ENCODE assay signal across 8 cellular contexts in the genomic region with DNA sequence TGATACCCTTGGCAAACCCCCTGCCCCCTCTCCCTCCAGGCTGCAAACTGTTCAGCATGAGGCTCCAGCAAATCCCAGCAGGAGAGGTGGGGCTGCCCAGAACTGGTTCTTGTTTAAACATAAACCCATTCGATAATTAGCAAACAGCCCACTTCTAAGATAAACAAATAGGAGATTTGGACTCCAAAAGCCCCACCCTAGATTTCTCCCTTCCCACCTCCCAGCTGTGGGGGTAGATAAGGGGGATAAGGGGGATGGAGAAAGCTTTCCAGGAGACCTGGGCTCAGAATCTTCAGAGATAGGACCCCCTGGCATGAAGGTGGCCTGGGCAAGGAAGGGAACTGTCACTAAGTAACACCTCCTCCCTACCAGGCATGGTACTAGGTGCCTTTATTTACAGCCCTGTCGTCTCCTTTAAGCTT. TPM values are rescaled to one million over a fixed set of nuclear protein-coding genes. Genes with fewer than 3 reads are reported as not detected.
DNase-seq lines count a peak whose midpoint lies in the region; ATAC-seq, FAIRE-seq and TF ChIP-seq lines count a peak whose summit lies in the region.

No MANE protein-coding gene starts in this region.

- H3K18ac ChIP-seq in mesenchymal stem cell (ENCODE audit: low read depth in 1 of 2, low read length in 2 of 2): peak overlapping the region; percentile 77 to 94

- H3K9ac ChIP-seq in mesenchymal stem cell (ENCODE audit: low read length): peak overlapping the region; percentile 89

- peak overlapping the region in 1 of 12 donors; percentile 70 for H3K4me3 ChIP-seq in heart left ventricle
- no peak overlapping the region for H3K4me3 ChIP-seq in body of pancreas
- peak overlapping the region in 1 of 2 experiments; percentile 81 for H3K4me3 ChIP-seq in mesenchymal stem cell (ENCODE audit: insufficient read depth in 1 of 2, low read depth in 1 of 2, low read length in 2 of 2)
- H3K4me3 ChIP-seq in urinary bladder (ENCODE audit: low read depth, low read length): no peak overlapping the region

- H2BK12ac ChIP-seq in mesenchymal stem cell (ENCODE audit: low read length in 2 of 2): peak overlapping the region; percentile 78 to 94

- peak overlapping the region in 1 of 2 experiments; percentile 2 for H3K14ac ChIP-seq in mesenchymal stem cell (ENCODE audit: low read length in 2 of 2)

- H4K8ac ChIP-seq in mesenchymal stem cell (ENCODE audit: low read length): peak overlapping the region; percentile 48

- H3K27ac ChIP-seq in heart left ventricle (peak overlapping the region; percentile 84 to 97 (median 95)), body of pancreas (peak overlapping the region; percentile 91 to 99 (median 98)), mesenchymal stem cell (ENCODE audit: low read length, poor library complexity, severe bottlenecking) (peak overlapping the region; percentile 92), urinary bladder (ENCODE audit: low read depth) (peak overlapping the region; percentile 95)

- peak overlapping the region in 1 of 2 experiments; percentile 14 for H3K23ac ChIP-seq in mesenchymal stem cell (ENCODE audit: low read length in 2 of 2)

- intact Hi-C loops in heart left ventricle (cut with DNase I): loop anchor here in 3 of 10 donors (2.0 to 10.0 kb wide), 3 partner anchors 15 to 451 kb away; partner anchors contain the start of genes DBNDD2 (in 1 of the 3), DNTTIP1 (in 1 of the 3) and WFDC3 (in 1 of the 3)
- intact Hi-C loops in Right ventricle myocardium inferior (cut with DNase I): loop anchor here (5.0 kb wide), 1 partner anchor 64 kb away; the partner anchor contains the start of gene DBNDD2
- intact Hi-C loops in body of pancreas (cut with DNase I): no loop called here

- no peak overlapping the region for H2AFZ ChIP-seq in mesenchymal stem cell (ENCODE audit: low read depth, low read length)

- H2BK120ac ChIP-seq in mesenchymal stem cell (ENCODE audit: low read depth, low read length): peak overlapping the region; percentile 69

- ATAC-seq in heart left ventricle: no peak
- no peak for ATAC-seq in Right ventricle myocardium inferior
- ATAC-seq in body of pancreas: peak; percentile 43
- no peak for ATAC-seq in HG02981 (IDR thresholded peaks at IDR 0.05; ENCODE audit: unreplicated experiment)

- H3K9me3 ChIP-seq in heart left ventricle (no peaks in the 10 kb centered on the region), body of pancreas (no peaks in the 10 kb centered on the region), mesenchymal stem cell (ENCODE audit: control insufficient read depth, low read length) (no peaks in the 10 kb centered on the region)

- H3K36me3 ChIP-seq in heart left ventricle (no peaks in the 10 kb centered on the region), body of pancreas (replicated peaks in 1 of 2; ENCODE audit: insufficient read depth in 1 of 2, low read depth in 2 of 2) (no peaks in the 10 kb centered on the region), mesenchymal stem cell (ENCODE audit: control insufficient read depth in 1 of 2, insufficient read depth in 2 of 2, low read depth in 1 of 2, low read length in 2 of 2) (peaks cover 22% of the 10 kb centered on the region in 2 experiments), urinary bladder (ENCODE audit: insufficient read depth) (no peaks in the 10 kb centered on the region)

- TF ChIP-seq POLR2A in heart left ventricle (IDR thresholded peaks at IDR 0.05) (no peak), body of pancreas (IDR thresholded peaks at IDR 0.05) (no peak)

- no peaks in the 10 kb centered on the region for H3K79me1 ChIP-seq in mesenchymal stem cell (replicated peaks; ENCODE audit: low read length, poor library complexity, severe bottlenecking)

- peak overlapping the region; percentile 77 for H4K91ac ChIP-seq in mesenchymal stem cell (ENCODE audit: low read length)

- DNase-seq in heart left ventricle (no peak), Right ventricle myocardium inferior (ENCODE audit: missing footprints) (no peak), body of pancreas (peak; percentile 78 to 90 (median 88)), mesenchymal stem cell (no peak), iPS-NIHi7 (ENCODE audit: extremely low spot score) (no peak), GM19239 (ENCODE audit: insufficient read length, low spot score) (no peak)

- TF ChIP-seq CTCF in heart left ventricle (IDR thresholded peaks at IDR 0.05) (no peak), body of pancreas (IDR thresholded peaks at IDR 0.05) (no peak)

- peak overlapping the region; percentile 92 for H2AK5ac ChIP-seq in mesenchymal stem cell (ENCODE audit: low read length, severe bottlenecking)

- peak overlapping the region; percentile 80 to 82 for H3K4ac ChIP-seq in mesenchymal stem cell (ENCODE audit: low read depth in 1 of 2, low read length in 2 of 2)

- no peaks in the 10 kb centered on the region for H3K27me3 ChIP-seq in heart left ventricle
- H3K27me3 ChIP-seq in body of pancreas: no peaks in the 10 kb centered on the region
- H3K27me3 ChIP-seq in mesenchymal stem cell (ENCODE audit: control insufficient read depth in 1 of 2, insufficient read depth in 1 of 2, low read length in 2 of 2): no peaks in the 10 kb centered on the region

- H3K4me1 ChIP-seq in heart left ventricle (peaks cover 8 to 90% (median 78%) of the 10 kb centered on the region in 12 donors), body of pancreas (peaks cover 85% of the 10 kb centered on the region), mesenchymal stem cell (ENCODE audit: control insufficient read depth, insufficient read depth, low read depth, low read length) (peaks cover 61% of the 10 kb centered on the region), urinary bladder (ENCODE audit: insufficient read depth) (no peaks in the 10 kb centered on the region)

- no peak for FAIRE-seq in GM19239 (lab: Jason Lieb, UNC)

- 41 to 58% (median 47%) methylated on average over 1 to 2 of the region's 2 CpGs for WGBS in heart left ventricle, 4 donors
- 16 to 23% methylated on average over 2 of the region's 2 CpGs for WGBS in body of pancreas, 2 donors
- 10% methylated on average over 2 of the region's 2 CpGs for WGBS in mesenchymal stem cell
- 23% methylated on average over 2 of the region's 2 CpGs for WGBS in urinary bladder

- peak overlapping the region; percentile 74 for H2BK5ac ChIP-seq in mesenchymal stem cell (ENCODE audit: low read depth, low read length, poor library complexity, severe bottlenecking)

- peak overlapping the region; percentile 56 for H3K4me2 ChIP-seq in mesenchymal stem cell (ENCODE audit: low read length, poor library complexity, severe bottlenecking)

- H2BK15ac ChIP-seq in mesenchymal stem cell (ENCODE audit: low read depth, poor library complexity, severe bottlenecking): no peak overlapping the region

RNA-seq across cellular contexts. Expression of gene SDC4, which starts 4.8 kb away (rescaled TPM):
- total RNA-seq in heart left ventricle (100 to 1,000 TPM in 2 of 9 donors, 10 to 100 TPM in 7; 62.1 to 140 (median 94.1) TPM), Right ventricle myocardium inferior (82.1 TPM), body of pancreas (10 to 100 TPM; 62.0 to 97.6 TPM), urinary bladder (28.9 TPM)
- polyA plus RNA-seq in heart left ventricle (100 to 1,000 TPM in 1 of 2 donors, 10 to 100 TPM in 1; 44.3 to 139 TPM), urinary bladder (110 TPM)
- polyA plus RNA-seq in mesenchymal stem cell (2013, experiment 1 of 2): 42.8 TPM
- 43.8 TPM for polyA plus RNA-seq in mesenchymal stem cell (2013, experiment 2 of 2)

RNA-seq across cellular contexts. Expression of gene SYS1, which starts 19.5 kb away (rescaled TPM):
- total RNA-seq in heart left ventricle (10 to 100 TPM; 16.4 to 54.0 (median 23.0) TPM), Right ventricle myocardium inferior (21.9 TPM), body of pancreas (10 to 100 TPM; 14.2 to 15.3 TPM), urinary bladder (19.5 TPM)
- polyA plus RNA-seq in heart left ventricle (10 to 100 TPM; 12.6 to 68.8 TPM), urinary bladder (39.4 TPM)
- polyA plus RNA-seq in mesenchymal stem cell (2013, experiment 1 of 2): 18.6 TPM
- polyA plus RNA-seq in mesenchymal stem cell (2013, experiment 2 of 2): 17.5 TPM

RNA-seq across cellular contexts. Expression of gene TP53TG5, which starts 34.7 kb away (rescaled TPM):
- total RNA-seq in heart left ventricle: 1 to 10 TPM in 2 of 9 donors, under 1 TPM in 5, not detected in 2; 0.32 to 3.2 (median 0.76) TPM
- 1 to 10 TPM in 1 of 2 donors, under 1 TPM in 1; 0.40 to 1.5 TPM for polyA plus RNA-seq in heart left ventricle
- total RNA-seq in Right ventricle myocardium inferior: 0.73 TPM
- total RNA-seq in body of pancreas: not detected
- not detected for polyA plus RNA-seq in mesenchymal stem cell (2013, experiment 1 of 2)
- not detected for polyA plus RNA-seq in mesenchymal stem cell (2013, experiment 2 of 2)
- 0.69 TPM for total RNA-seq in urinary bladder
- polyA plus RNA-seq in urinary bladder: 0.96 TPM

RNA-seq across cellular contexts. Expression of gene MATN4, which starts 35.4 kb away (rescaled TPM):
- total RNA-seq in heart left ventricle (not detected), Right ventricle myocardium inferior (not detected), body of pancreas (1 to 10 TPM; 4.9 to 5.3 TPM), urinary bladder (1.5 TPM)
- polyA plus RNA-seq in heart left ventricle (not detected), urinary bladder (0.58 TPM)
- polyA plus RNA-seq in mesenchymal stem cell (2013, experiment 1 of 2): 0.03 TPM
- 0.03 TPM for polyA plus RNA-seq in mesenchymal stem cell (2013, experiment 2 of 2)

RNA-seq across cellular contexts. Expression of gene RBPJL, which starts 36.8 kb away (rescaled TPM):
- total RNA-seq in heart left ventricle: not detected
- polyA plus RNA-seq in heart left ventricle: not detected
- not detected for total RNA-seq in Right ventricle myocardium inferior
- total RNA-seq in body of pancreas: 100 to 1,000 TPM; 306 to 837 TPM
- not detected for polyA plus RNA-seq in mesenchymal stem cell (2013, experiment 1 of 2)
- polyA plus RNA-seq in mesenchymal stem cell (2013, experiment 2 of 2): not detected
- not detected for total RNA-seq in urinary bladder
- polyA plus RNA-seq in urinary bladder: not detected

Comparison
In these comparisons a context has a peak if more than half of its experiments do, and no peak if none do; other contexts are left out.
1. DNase-seq: peak in body of pancreas (4 of 4); none in heart left ventricle (0 of 5), Right ventricle myocardium inferior (single experiment), mesenchymal stem cell (single experiment), iPS-NIHi7 (single experiment) and GM19239 (single experiment).
2. Peak in every context shown above with its lines, with median percentiles within 50 percentile points of each other: H3K27ac ChIP-seq.